11 cellular contexts compared by ENCODE assay signal in genomic region chr12:113271466-113271852, GRCh38. TPM values are rescaled to one million over a fixed set of nuclear protein-coding genes. Genes with fewer than 3 reads are reported as not detected.
DNase-seq lines count a peak whose midpoint lies in the region; ATAC-seq and TF ChIP-seq lines count a peak whose summit lies in the region.
"Had no signal": no experiment of that assay in that cellular context is flagged by ENCODE, and none has a peak within 500 bp of the region (broad histone marks: within the 10 kb centered on the region; RNA-seq: fewer than 3 reads in every experiment).

No MANE protein-coding gene starts in this region.

- no peak for DNase-seq in caudate nucleus (lab: John Stamatoyannopoulos, UW)
- no peak for DNase-seq in testis
- no peak for DNase-seq in EL
- DNase-seq: activated gamma-delta T cell treated with Interleukin-2 at 50 U/mL for 16 hours, NCI-H2029 treated with DMSO at 0.1 percent for 48 hours, RPMI8226, WERI-Rb-1 had no signal

- no peak overlapping the region for H3K27ac ChIP-seq in OCI-LY3 (ENCODE audit: low read length)
- peak overlapping the region; percentile 92 for H3K27ac ChIP-seq in caudate nucleus (ENCODE audit: low read depth, low read length)
- H3K27ac ChIP-seq in mucosa of rectum (ENCODE audit: low read depth in 2 of 2, low read length in 2 of 2), result peak overlapping the region; percentile 50 to 60
- H3K27ac ChIP-seq in testis, result peak overlapping the region; percentile 59 to 72
- H3K27ac ChIP-seq: WERI-Rb-1 had no signal

- H3K4me2 ChIP-seq in OCI-LY3 (ENCODE audit: low read length), result peak overlapping the region; percentile 31; the same call in 1 of the 2 replicates

- H3K9ac ChIP-seq in OCI-LY3 (ENCODE audit: low read length), result no peak overlapping the region
- no peak overlapping the region for H3K9ac ChIP-seq in mucosa of rectum (ENCODE audit: low read depth in 1 of 2, low read length in 2 of 2)

- no peak for ATAC-seq in HG02798 (IDR thresholded peaks at IDR 0.05; ENCODE audit: poor library complexity, unreplicated experiment)
- no peak for ATAC-seq in GM18868 (IDR thresholded peaks at IDR 0.05; ENCODE audit: unreplicated experiment)

- no peaks in the 10 kb centered on the region for H4K20me1 ChIP-seq in OCI-LY3 (ENCODE audit: insufficient read depth, low read length)

- H3K4me1 ChIP-seq in OCI-LY3 (ENCODE audit: low read length) (peaks cover 11% of the 10 kb centered on the region), mucosa of rectum (ENCODE audit: control insufficient read depth in 2 of 2, insufficient read depth in 2 of 2, low read length in 2 of 2) (peaks cover 5% of the 10 kb centered on the region in 2 donors), testis (peaks cover 24% of the 10 kb centered on the region)

- TF ChIP-seq CTCF in OCI-LY3 (IDR thresholded peaks at IDR 0.05; ENCODE audit: low read depth, low read length) (no peak), testis (IDR thresholded peaks at IDR 0.05) (no peak)

- H3K9me3 ChIP-seq in OCI-LY3 (ENCODE audit: insufficient read depth, low read length), result no peaks in the 10 kb centered on the region
- H3K9me3 ChIP-seq in mucosa of rectum (ENCODE audit: control insufficient read depth in 2 of 2, low read length in 2 of 2), result no peaks in the 10 kb centered on the region
- no peaks in the 10 kb centered on the region for H3K9me3 ChIP-seq in testis

- peaks cover 22% of the 10 kb centered on the region for H3K36me3 ChIP-seq in OCI-LY3 (replicated peaks; ENCODE audit: low read depth, low read length)
- H3K36me3 ChIP-seq in mucosa of rectum (ENCODE audit: control insufficient read depth in 2 of 2, insufficient read depth in 2 of 2, low read length in 2 of 2), result peaks cover 43 to 65% of the 10 kb centered on the region in 2 donors
- no peaks in the 10 kb centered on the region for H3K36me3 ChIP-seq in testis (ENCODE audit: low read depth, missing control alignments)
- H3K36me3 ChIP-seq: WERI-Rb-1 had no signal

- no peaks in the 10 kb centered on the region for H3K79me2 ChIP-seq in OCI-LY3 (ENCODE audit: low read length)

- no peak for TF ChIP-seq POLR2A in testis (IDR thresholded peaks at IDR 0.05)

- H3K27me3 ChIP-seq in OCI-LY3 (ENCODE audit: low read depth, low read length) (no peaks in the 10 kb centered on the region), mucosa of rectum (ENCODE audit: control insufficient read depth in 2 of 2, insufficient read depth in 2 of 2, low read length in 2 of 2) (no peaks in the 10 kb centered on the region), testis (no peaks in the 10 kb centered on the region)

- H2AFZ ChIP-seq in OCI-LY3 (ENCODE audit: low read depth, low read length), result no peak overlapping the region

- H3K4me3 ChIP-seq in OCI-LY3 (ENCODE audit: low read length) (no peak overlapping the region), mucosa of rectum (ENCODE audit: low read length in 2 of 2) (no peak overlapping the region), testis (no peak overlapping the region)

- 67 to 72% methylated on average over 10 of the region's 10 CpGs for WGBS in testis, 2 donors

- intact Hi-C loops in testis (cut with DNase I; ENCODE audit: low total_unique reads), result no loop called here

RNA-seq across cellular contexts. Expression of gene TPCN1, which starts 50.2 kb away (rescaled TPM):
- total RNA-seq in testis, result 10 to 100 TPM; 48.7 to 73.0 TPM
- polyA plus RNA-seq in testis (ENCODE audit: insufficient read depth, low read depth, low replicate concordance), result 33.4 TPM
